6 cellular contexts compared by ENCODE assay signal in genomic region chr12:48998497-48999353, GRCh38. TPM values are rescaled to one million over a fixed set of nuclear protein-coding genes. Genes with fewer than 3 reads are reported as not detected.
DNase-seq lines count a peak whose midpoint lies in the region; FAIRE-seq and TF ChIP-seq lines count a peak whose summit lies in the region.

No MANE protein-coding gene starts in this region.

- TF ChIP-seq CTCF in keratinocyte (optimal IDR thresholded peaks at IDR 0.05 in 1 of 3, IDR thresholded peaks at IDR 0.05 in 1 of 3, conservative IDR thresholded peaks at IDR 0.05 in 1 of 3; ENCODE audit: extremely low read depth in 1 of 3, insufficient read depth in 2 of 3, low read length in 3 of 3), result no peak

- no peaks in the 10 kb centered on the region for H3K9me1 ChIP-seq in keratinocyte (ENCODE audit: control insufficient read depth, extremely low read depth, insufficient read depth, low read length)

- no peak overlapping the region for H3K9ac ChIP-seq in keratinocyte (ENCODE audit: control insufficient read depth, extremely low read depth, insufficient read depth, low read length)

- peak overlapping the region; percentile 82 for H3K4me3 Mint-ChIP-seq in activated CD4-positive, alpha-beta T cell treated with anti-CD3 and anti-CD28 coated beads, Interleukin-2, amount 10 ng/mL, durations not matched to agents 24 days and 14 days

- no peak overlapping the region for H3K27ac ChIP-seq in keratinocyte (ENCODE audit: control insufficient read depth, insufficient read depth, low read length)

- peak overlapping the region; percentile 31 for H2AFZ ChIP-seq in keratinocyte (ENCODE audit: control insufficient read depth, low read length)

- DNase-seq in activated effector memory CD4-positive, alpha-beta T cell treated with anti-CD3 and anti-CD28 coated beads, Interleukin-2, amount 50 U/mL, for 16 hours, result peak; percentile 68
- DNase-seq in activated effector memory CD4-positive, alpha-beta T cell treated with Interleukin-2 at 50 U/mL for 16 hours, result no peak
- peak; percentile 66 for DNase-seq in activated CD4-positive, alpha-beta T cell treated with anti-CD3 and anti-CD28 coated beads, Interleukin-2, amount 10 ng/mL, durations not matched to agents 24 days and 14 days
- DNase-seq in keratinocyte (ENCODE audit: low read depth, low spot score) (no peak), H4 (ENCODE audit: low spot score) (no peak), GM19238 (ENCODE audit: insufficient read length, low spot score) (no peak)

- H3K4me2 ChIP-seq in keratinocyte (ENCODE audit: control insufficient read depth, extremely low read depth, insufficient read depth, low read depth, low read length), result peak overlapping the region; percentile 68

- H3K4me1 ChIP-seq in keratinocyte (ENCODE audit: control insufficient read depth, extremely low read depth, insufficient read depth, low read length), result peaks cover 14% of the 10 kb centered on the region

- dilution Hi-C loops in keratinocyte (cut with MboI; ENCODE audit: extremely low pct_ligation_motif_present, low sequenced_read_pairs), result no loop called here

- FAIRE-seq in keratinocyte (lab: Jason Lieb, UNC), result no peak

- no peaks in the 10 kb centered on the region for H4K20me1 ChIP-seq in keratinocyte (ENCODE audit: control insufficient read depth, extremely low read depth, insufficient read depth, low read length)

- H3K27ac Mint-ChIP-seq in activated CD4-positive, alpha-beta T cell treated with anti-CD3 and anti-CD28 coated beads, Interleukin-2, amount 10 ng/mL, durations not matched to agents 24 days and 14 days, result peak overlapping the region; percentile 13

- H3K4me1 Mint-ChIP-seq in activated CD4-positive, alpha-beta T cell treated with anti-CD3 and anti-CD28 coated beads, Interleukin-2, amount 10 ng/mL, durations not matched to agents 24 days and 14 days, result peaks cover 31% of the 10 kb centered on the region

- H3K27me3 Mint-ChIP-seq in activated CD4-positive, alpha-beta T cell treated with anti-CD3 and anti-CD28 coated beads, Interleukin-2, amount 10 ng/mL, durations not matched to agents 24 days and 14 days, result peaks cover 39% of the 10 kb centered on the region

- peaks cover 30% of the 10 kb centered on the region for H3K36me3 Mint-ChIP-seq in activated CD4-positive, alpha-beta T cell treated with anti-CD3 and anti-CD28 coated beads, Interleukin-2, amount 10 ng/mL, durations not matched to agents 24 days and 14 days (ENCODE audit: low read depth)

- H3K9me3 ChIP-seq in keratinocyte (ENCODE audit: control insufficient read depth, low read depth, low read length), result no peaks in the 10 kb centered on the region

- H3K36me3 ChIP-seq in keratinocyte (ENCODE audit: control insufficient read depth in 2 of 2, extremely low read depth in 1 of 2, insufficient read depth in 2 of 2, low read length in 2 of 2), result peaks cover 17 to 27% of the 10 kb centered on the region in 2 experiments

- H3K4me3 ChIP-seq in keratinocyte (ENCODE audit: control insufficient read depth in 2 of 3, extremely low read depth in 1 of 3, insufficient read depth in 2 of 3, low read depth in 1 of 3, low read length in 3 of 3), result peak overlapping the region; percentile 19 to 34 (median 27)

- intact Hi-C loops in activated CD4-positive, alpha-beta T cell treated with anti-CD3 and anti-CD28 coated beads, Interleukin-2, amount 10 ng/mL, durations not matched to agents 24 days and 14 days (cut with micrococcal nuclease), result loop anchor here (1.0 to 5.0 kb wide), 2 partner anchors 20 to 71 kb away; partner anchors contain the start of genes FKBP11 and PRKAG1

- no peaks in the 10 kb centered on the region for H3K9me3 Mint-ChIP-seq in activated CD4-positive, alpha-beta T cell treated with anti-CD3 and anti-CD28 coated beads, Interleukin-2, amount 10 ng/mL, durations not matched to agents 24 days and 14 days

- no peaks in the 10 kb centered on the region for H3K79me2 ChIP-seq in keratinocyte (ENCODE audit: control insufficient read depth, insufficient read depth, low read length)

- peaks cover 24% of the 10 kb centered on the region for H3K27me3 ChIP-seq in keratinocyte (ENCODE audit: control insufficient read depth, extremely low read depth, insufficient read depth, low read length)

RNA-seq across cellular contexts. Expression of gene DDN, which starts 0.5 kb away (rescaled TPM):
- total RNA-seq in activated CD4-positive, alpha-beta T cell treated with anti-CD3 and anti-CD28 coated beads, Interleukin-2, amount 10 ng/mL, durations not matched to agents 24 days and 14 days, result 1.4 and 1.5 TPM in 2 replicates
- 0.09 to 0.17 TPM (median 0.10 TPM) in 3 replicates for polyA plus RNA-seq in keratinocyte
- polyA plus RNA-seq in keratinocyte (2011; ENCODE audit: low read depth), result not detected
- not detected in 2 replicates for polyA plus RNA-seq in keratinocyte (2011; cell fraction: cytosol; rRNA removed)
- 0.24 and 0.39 TPM in 2 replicates for polyA plus RNA-seq in keratinocyte (2011; cell fraction: nucleus; rRNA removed)
- 0.08 and 0.13 TPM in 2 replicates for polyA plus RNA-seq in keratinocyte (2012; ENCODE audit: low replicate concordance)
- 0.06 TPM in 1 of 3 replicates, not detected in the others for polyA minus RNA-seq in keratinocyte
- polyA minus RNA-seq in keratinocyte (2011; cell fraction: cytosol; rRNA and poly(A)+ RNA removed), result not detected
- 0.21 TPM in 1 of 2 replicates, not detected in the other for polyA minus RNA-seq in keratinocyte (2011; cell fraction: nucleus; rRNA and poly(A)+ RNA removed)
- 0.06 and 0.14 TPM in 2 replicates for total RNA-seq in H4 (2014; rRNA removed; shearing (Covaris generic))

RNA-seq across cellular contexts. Expression of gene PRKAG1, which starts 19.9 kb away (rescaled TPM):
- 75.3 and 89.8 TPM in 2 replicates for total RNA-seq in activated CD4-positive, alpha-beta T cell treated with anti-CD3 and anti-CD28 coated beads, Interleukin-2, amount 10 ng/mL, durations not matched to agents 24 days and 14 days
- polyA plus RNA-seq in keratinocyte, result 105 to 125 TPM (median 123 TPM) in 3 replicates
- 20.0 TPM for polyA plus RNA-seq in keratinocyte (2011; ENCODE audit: low read depth)
- polyA plus RNA-seq in keratinocyte (2011; cell fraction: cytosol; rRNA removed), result 88.8 and 167 TPM in 2 replicates
- 91.6 and 94.3 TPM in 2 replicates for polyA plus RNA-seq in keratinocyte (2011; cell fraction: nucleus; rRNA removed)
- polyA plus RNA-seq in keratinocyte (2012; ENCODE audit: low replicate concordance), result 66.5 and 73.0 TPM in 2 replicates
- polyA minus RNA-seq in keratinocyte, result 30.5 to 67.9 TPM (median 65.9 TPM) in 3 replicates
- polyA minus RNA-seq in keratinocyte (2011; cell fraction: cytosol; rRNA and poly(A)+ RNA removed), result 27.0 TPM
- polyA minus RNA-seq in keratinocyte (2011; cell fraction: nucleus; rRNA and poly(A)+ RNA removed), result 20.6 and 31.8 TPM in 2 replicates
- 94.4 and 105 TPM in 2 replicates for total RNA-seq in H4 (2014; rRNA removed; shearing (Covaris generic))

RNA-seq across cellular contexts. Expression of gene WNT1, which starts 20.6 kb away (rescaled TPM):
- total RNA-seq in activated CD4-positive, alpha-beta T cell treated with anti-CD3 and anti-CD28 coated beads, Interleukin-2, amount 10 ng/mL, durations not matched to agents 24 days and 14 days, result not detected in 2 replicates
- polyA plus RNA-seq in keratinocyte, result not detected in 3 replicates
- polyA plus RNA-seq in keratinocyte (2011; ENCODE audit: low read depth), result not detected
- not detected in 2 replicates for polyA plus RNA-seq in keratinocyte (2011; cell fraction: cytosol; rRNA removed)
- not detected in 2 replicates for polyA plus RNA-seq in keratinocyte (2011; cell fraction: nucleus; rRNA removed)
- polyA plus RNA-seq in keratinocyte (2012; ENCODE audit: low replicate concordance), result not detected in 2 replicates
- not detected in 3 replicates for polyA minus RNA-seq in keratinocyte
- polyA minus RNA-seq in keratinocyte (2011; cell fraction: cytosol; rRNA and poly(A)+ RNA removed), result not detected
- polyA minus RNA-seq in keratinocyte (2011; cell fraction: nucleus; rRNA and poly(A)+ RNA removed), result not detected in 2 replicates
- total RNA-seq in H4 (2014; rRNA removed; shearing (Covaris generic)), result not detected in 2 replicates

RNA-seq across cellular contexts. Expression of gene WNT10B, which starts 27.2 kb away (rescaled TPM):
- total RNA-seq in activated CD4-positive, alpha-beta T cell treated with anti-CD3 and anti-CD28 coated beads, Interleukin-2, amount 10 ng/mL, durations not matched to agents 24 days and 14 days, result 0.19 and 0.21 TPM in 2 replicates
- polyA plus RNA-seq in keratinocyte, result 0.09 to 0.24 TPM (median 0.22 TPM) in 3 replicates
- polyA plus RNA-seq in keratinocyte (2011; ENCODE audit: low read depth), result not detected
- polyA plus RNA-seq in keratinocyte (2011; cell fraction: cytosol; rRNA removed), result 0.13 and 0.16 TPM in 2 replicates
- polyA plus RNA-seq in keratinocyte (2011; cell fraction: nucleus; rRNA removed), result 0.41 and 0.46 TPM in 2 replicates
- 0.17 and 0.39 TPM in 2 replicates for polyA plus RNA-seq in keratinocyte (2012; ENCODE audit: low replicate concordance)
- polyA minus RNA-seq in keratinocyte, result 0.13 TPM in 1 of 3 replicates, not detected in the others
- not detected for polyA minus RNA-seq in keratinocyte (2011; cell fraction: cytosol; rRNA and poly(A)+ RNA removed)
- polyA minus RNA-seq in keratinocyte (2011; cell fraction: nucleus; rRNA and poly(A)+ RNA removed), result 0.31 TPM in 1 of 2 replicates, not detected in the other
- total RNA-seq in H4 (2014; rRNA removed; shearing (Covaris generic)), result 0.08 TPM in 1 of 2 replicates, not detected in the other

RNA-seq across cellular contexts. Expression of gene ARF3, which starts 41.4 kb away (rescaled TPM):
- 109 and 112 TPM in 2 replicates for total RNA-seq in activated CD4-positive, alpha-beta T cell treated with anti-CD3 and anti-CD28 coated beads, Interleukin-2, amount 10 ng/mL, durations not matched to agents 24 days and 14 days
- polyA plus RNA-seq in keratinocyte, result 236 to 253 TPM (median 250 TPM) in 3 replicates
- 62.2 TPM for polyA plus RNA-seq in keratinocyte (2011; ENCODE audit: low read depth)
- 324 and 334 TPM in 2 replicates for polyA plus RNA-seq in keratinocyte (2011; cell fraction: cytosol; rRNA removed)
- 324 and 330 TPM in 2 replicates for polyA plus RNA-seq in keratinocyte (2011; cell fraction: nucleus; rRNA removed)
- polyA plus RNA-seq in keratinocyte (2012; ENCODE audit: low replicate concordance), result 84.4 and 202 TPM in 2 replicates
- polyA minus RNA-seq in keratinocyte, result 192 to 243 TPM (median 216 TPM) in 3 replicates
- polyA minus RNA-seq in keratinocyte (2011; cell fraction: cytosol; rRNA and poly(A)+ RNA removed), result 84.0 TPM
- 47.5 and 79.6 TPM in 2 replicates for polyA minus RNA-seq in keratinocyte (2011; cell fraction: nucleus; rRNA and poly(A)+ RNA removed)
- 111 and 127 TPM in 2 replicates for total RNA-seq in H4 (2014; rRNA removed; shearing (Covaris generic))

Comparison
In these comparisons a context has a peak if more than half of its experiments do, and no peak if none do; other contexts are left out.
1. DNase-seq: peak in activated effector memory CD4-positive, alpha-beta T cell treated with anti-CD3 and anti-CD28 coated beads, Interleukin-2, amount 50 U/mL, for 16 hours (single experiment) and activated CD4-positive, alpha-beta T cell treated with anti-CD3 and anti-CD28 coated beads, Interleukin-2, amount 10 ng/mL, durations not matched to agents 24 days and 14 days (single experiment); none in activated effector memory CD4-positive, alpha-beta T cell treated with Interleukin-2 at 50 U/mL for 16 hours (single experiment), keratinocyte (single experiment), H4 (single experiment) and GM19238 (single experiment).